In genomic region chr19:15563325-15563794, GRCh38 we compare ENCODE assay signal across 13 cellular contexts. TPM values are rescaled to one million over a fixed set of nuclear protein-coding genes. Genes with fewer than 3 reads are reported as not detected.
DNase-seq lines count a peak whose midpoint lies in the region; ATAC-seq, FAIRE-seq and TF ChIP-seq lines count a peak whose summit lies in the region.
"Had no signal": no experiment of that assay in that cellular context is flagged by ENCODE, and none has a peak within 500 bp of the region (broad histone marks: within the 10 kb centered on the region; RNA-seq: fewer than 3 reads in every experiment).

No MANE protein-coding gene starts in this region.

- H3K4me1 ChIP-seq in heart left ventricle: peaks cover 0 to 7% (median 0%) of the 10 kb centered on the region in 12 donors
- H3K4me1 ChIP-seq: lower lobe of right lung had no signal

- FAIRE-seq in frontal cortex (lab: Jason Lieb, UNC): no peak

- TF ChIP-seq POLR2A in heart left ventricle (IDR thresholded peaks at IDR 0.05): no peak

- DNase-seq in Right ventricle myocardium inferior (ENCODE audit: missing footprints) (no peak), cardiac septum (ENCODE audit: low spot score) (no peak), NOMO-1 treated with DMSO at 0.1 percent for 48 hours (lab: John Stamatoyannopoulos, UW; ENCODE audit: unreplicated experiment) (peak; percentile 16), heart left ventricle (peak in 3 of 5 donors; percentile 42 to 74 (median 61)), ureter (ENCODE audit: low spot score) (peak; percentile 67), T-helper 9 cell (no peak), frontal cortex (ENCODE audit: low spot score in 2 of 2) (no peak)
- DNase-seq: lower lobe of right lung had no signal

- no peaks in the 10 kb centered on the region for H3K36me3 ChIP-seq in heart left ventricle
- H3K36me3 ChIP-seq: lower lobe of right lung had no signal

- no peak for TF ChIP-seq CTCF in heart left ventricle (IDR thresholded peaks at IDR 0.05)

- peak; percentile 75 for ATAC-seq in Right ventricle myocardium inferior
- ATAC-seq in heart left ventricle: peak; percentile 69 to 88 (median 81)
- no peak for ATAC-seq in HG02588 (IDR thresholded peaks at IDR 0.05; ENCODE audit: unreplicated experiment)

- WGBS in heart left ventricle, 4 donors: 8 to 23% (median 19%) methylated on average over 2 to 3 of the region's 3 CpGs

- H3K27ac ChIP-seq in heart left ventricle: no peak overlapping the region
- H3K27ac ChIP-seq: epithelial cell of prostate, lower lobe of right lung, skin epidermis had no signal

- H3K4me3 ChIP-seq in heart left ventricle: no peak overlapping the region
- H3K4me3 ChIP-seq: lower lobe of right lung, skin epidermis had no signal

- intact Hi-C loops in Right ventricle myocardium inferior (cut with DNase I) (no loop called here), cardiac septum (cut with DNase I) (no loop called here), heart left ventricle (cut with DNase I) (no loop called here)

- H3K27me3 ChIP-seq in heart left ventricle: peaks cover 0 to 31% (median 5%) of the 10 kb centered on the region in 9 donors

- H3K9me3 ChIP-seq in heart left ventricle: no peaks in the 10 kb centered on the region
- H3K9me3 ChIP-seq: lower lobe of right lung had no signal

RNA-seq across cellular contexts. Expression of gene CYP4F8, which starts 51.7 kb away (rescaled TPM):
- total RNA-seq in Right ventricle myocardium inferior: not detected
- not detected for total RNA-seq in cardiac septum
- total RNA-seq in heart left ventricle: not detected
- polyA plus RNA-seq in heart left ventricle: not detected
- 21.6 TPM for total RNA-seq in ureter
- not detected for total RNA-seq in frontal cortex
- total RNA-seq: LHCN-M2, lower lobe of right lung had no signal
- polyA plus RNA-seq: BJ had no signal

RNA-seq across cellular contexts. Expression of gene CYP4F22, which starts 55.0 kb away (rescaled TPM):
- not detected for total RNA-seq in Right ventricle myocardium inferior
- total RNA-seq in cardiac septum: not detected
- under 1 TPM in 1 of 9 donors, not detected in 8; 0.29 TPM for total RNA-seq in heart left ventricle
- polyA plus RNA-seq in heart left ventricle: not detected
- 19.8 TPM for total RNA-seq in ureter
- not detected for total RNA-seq in frontal cortex
- total RNA-seq: LHCN-M2 had no signal
- polyA plus RNA-seq: BJ had no signal

Comparison
In these comparisons a context has a peak if more than half of its experiments do, and no peak if none do; other contexts are left out.
1. DNase-seq: peak in NOMO-1 treated with DMSO at 0.1 percent for 48 hours (single experiment), heart left ventricle (3 of 5) and ureter (single experiment); none in Right ventricle myocardium inferior (single experiment), cardiac septum (single experiment), T-helper 9 cell (single experiment) and frontal cortex (0 of 2).
2. RNA of gene CYP4F8, which starts 51.7 kb away (total RNA-seq): 21.6 TPM in ureter (single experiment); not detected in Right ventricle myocardium inferior (single experiment), not detected in cardiac septum (single experiment), not detected in heart left ventricle and not detected in frontal cortex (single experiment); every median in the first group is over 10 times any median in the second.
3. RNA of gene CYP4F22, which starts 55.0 kb away (total RNA-seq): 19.8 TPM in ureter (single experiment); not detected in Right ventricle myocardium inferior (single experiment), not detected in cardiac septum (single experiment), 0.29 TPM in heart left ventricle and not detected in frontal cortex (single experiment); every median in the first group is over 10 times any median in the second.